Comparison of ENCODE assay signal across 28 cellular contexts in genomic region chr7:111343017-111343416, GRCh38.
"Had no signal": no experiment of that assay in that cellular context is flagged by ENCODE, and none has a peak within 500 bp of the region (broad histone marks: within the 10 kb centered on the region; RNA-seq: fewer than 3 reads in every experiment).

No MANE protein-coding gene starts in this region.

- H3K4me1 ChIP-seq: stomach, suprapubic skin, testis, thyroid gland, tibial artery, transverse colon, upper lobe of left lung, upper lobe of right lung, uterus, vagina had no signal

- H3K27me3 ChIP-seq: stomach, suprapubic skin, testis, thyroid gland, tibial artery, tibial nerve, transverse colon, upper lobe of left lung, upper lobe of right lung, uterus, vagina had no signal

- H3K4me3 ChIP-seq: stomach, suprapubic skin, testis, thoracic aorta, thyroid gland, tibial artery, tibial nerve, transverse colon, upper lobe of left lung, upper lobe of right lung, uterus, vagina had no signal

- H3K27ac ChIP-seq: stomach, suprapubic skin, testis, thoracic aorta, thyroid gland, tibial artery, tibial nerve, transverse colon, upper lobe of left lung, upper lobe of right lung, uterus, vagina had no signal

- H3K27ac Mint-ChIP-seq: stimulated activated effector memory CD8-positive, alpha-beta T cell treated with anti-CD3 and anti-CD28 coated beads, Interleukin-12 subunit alpha, Interleukin-12 subunit beta, amount 100 ng/mL, for 72 hours; stimulated activated memory B cell treated with anti-CD40 and anti-IgM and Interleukin-4, amounts not matched to agents 10 μg/mL and 1 μg/mL and 100 μg/mL, for 72 hours; stimulated activated naive B cell treated with anti-CD40 and anti-IgM and Interleukin-4, amounts not matched to agents 10 μg/mL and 1 μg/mL and 100 μg/mL, for 72 hours; stimulated activated naive CD8-positive, alpha-beta T cell treated with anti-CD3 and anti-CD28 coated beads, Interleukin-15, Interleukin-2, amounts not matched to agents 100 ng/mL and 50 ng/mL, for 24 hours; type B pancreatic cell had no signal

- H3K27me3 Mint-ChIP-seq: stimulated activated memory B cell treated with anti-CD40 and anti-IgM and Interleukin-4, amounts not matched to agents 10 μg/mL and 1 μg/mL and 100 μg/mL, for 72 hours; stimulated activated naive B cell treated with anti-CD40 and anti-IgM and Interleukin-4, amounts not matched to agents 10 μg/mL and 1 μg/mL and 100 μg/mL, for 72 hours; stimulated activated naive CD8-positive, alpha-beta T cell treated with anti-CD3 and anti-CD28 coated beads, Interleukin-15, Interleukin-2, amounts not matched to agents 100 ng/mL and 50 ng/mL, for 24 hours; type B pancreatic cell had no signal

- H3K36me3 ChIP-seq: stomach, suprapubic skin, thoracic aorta, thyroid gland, transverse colon, upper lobe of left lung, upper lobe of right lung, uterus, vagina had no signal

- H3K4me1 Mint-ChIP-seq: stimulated activated effector memory CD8-positive, alpha-beta T cell treated with anti-CD3 and anti-CD28 coated beads, Interleukin-12 subunit alpha, Interleukin-12 subunit beta, amount 100 ng/mL, for 72 hours; stimulated activated memory B cell treated with anti-CD40 and anti-IgM and Interleukin-4, amounts not matched to agents 10 μg/mL and 1 μg/mL and 100 μg/mL, for 72 hours had no signal

- ATAC-seq: stimulated activated effector memory CD8-positive, alpha-beta T cell treated with anti-CD3 and anti-CD28 coated beads, Interleukin-12 subunit alpha, Interleukin-12 subunit beta, amount 100 ng/mL, for 72 hours; stimulated activated memory B cell treated with anti-CD40 and anti-IgM and Interleukin-4, amounts not matched to agents 10 μg/mL and 1 μg/mL and 100 μg/mL, for 72 hours; stimulated activated naive B cell treated with anti-CD40 and anti-IgM and Interleukin-4, amounts not matched to agents 10 μg/mL and 1 μg/mL and 100 μg/mL, for 72 hours; stimulated activated naive CD8-positive, alpha-beta T cell treated with anti-CD3 and anti-CD28 coated beads, Interleukin-15, Interleukin-2, amounts not matched to agents 100 U/mL and 50 U/mL, for 24 hours; upper lobe of right lung had no signal

- FAIRE-seq: urothelium cell line had no signal

- H3K4me3 Mint-ChIP-seq: stimulated activated effector memory CD8-positive, alpha-beta T cell treated with anti-CD3 and anti-CD28 coated beads, Interleukin-12 subunit alpha, Interleukin-12 subunit beta, amount 100 ng/mL, for 72 hours; stimulated activated memory B cell treated with anti-CD40 and anti-IgM and Interleukin-4, amounts not matched to agents 10 μg/mL and 1 μg/mL and 100 μg/mL, for 72 hours; stimulated activated naive B cell treated with anti-CD40 and anti-IgM and Interleukin-4, amounts not matched to agents 10 μg/mL and 1 μg/mL and 100 μg/mL, for 72 hours; stimulated activated naive CD8-positive, alpha-beta T cell treated with anti-CD3 and anti-CD28 coated beads, Interleukin-15, Interleukin-2, amounts not matched to agents 100 ng/mL and 50 ng/mL, for 24 hours; type B pancreatic cell had no signal

- H3K9me3 ChIP-seq: testis, thyroid gland had no signal

- DNase-seq: stimulated activated CD4-positive, alpha-beta T cell treated with anti-CD3 and anti-CD28 coated beads, Interleukin-2, amount 100 ng/mL, for 48 hours; stimulated activated CD4-positive, alpha-beta T cell treated with anti-CD3 and anti-CD28 coated beads, Interleukin-4, amount 100 ng/mL, for 1 hour; stimulated activated CD4-positive, alpha-beta T cell treated with anti-CD3 and anti-CD28 coated beads, Interleukin-4, amount 100 ng/mL, for 24 hours; stimulated activated CD4-positive, alpha-beta T cell treated with anti-CD3 and anti-CD28 coated beads, Interleukin-4, amount 100 ng/mL, for 4 hours; stimulated activated CD8-positive, alpha-beta memory T cell treated with anti-CD3 and anti-CD28 coated beads, Interleukin-4, amount 100 ng/mL, for 48 hours; stimulated activated naive B cell treated with anti-CD40 and anti-IgM and Interleukin-4, amounts not matched to agents 10 μg/mL and 1 μg/mL and 100 μg/mL, for 72 hours; stimulated activated naive CD4-positive, alpha-beta T cell; stimulated activated naive CD4-positive, alpha-beta T cell treated with Interleukin-2 at 50 U/mL for 16 hours; stimulated activated naive CD8-positive, alpha-beta T cell treated with anti-CD3 and anti-CD28 coated beads, Interleukin-15, Interleukin-2, amounts not matched to agents 100 U/mL and 50 U/mL, for 24 hours; stomach; substantia nigra; testis; thyroid gland; tibial artery; transverse colon; trophoblast cell; upper lobe of left lung; upper lobe of right lung; uterus had no signal
